Comparison of ENCODE assay signal across 8 cellular contexts in genomic region chr12:90959538-90960139, GRCh38. TPM values are rescaled to one million over a fixed set of nuclear protein-coding genes. Genes with fewer than 3 reads are reported as not detected.
DNase-seq lines count a peak whose midpoint lies in the region; ATAC-seq, FAIRE-seq and TF ChIP-seq lines count a peak whose summit lies in the region.

No MANE protein-coding gene starts in this region.

- ATAC-seq in GM19025 (IDR thresholded peaks at IDR 0.05; ENCODE audit: low read depth, unreplicated experiment) = peak; percentile 66
- peak; percentile 77 for ATAC-seq in HG03103 (IDR thresholded peaks at IDR 0.05; ENCODE audit: low read depth, unreplicated experiment)
- peak; percentile 71 for ATAC-seq in body of pancreas

- H3K36me3 Mint-ChIP-seq in type B pancreatic cell = no peaks in the 10 kb centered on the region
- H3K36me3 Mint-ChIP-seq in activated naive CD8-positive, alpha-beta T cell treated with anti-CD3 and anti-CD28 coated beads for 36 hours = no peaks in the 10 kb centered on the region

- H3K27me3 ChIP-seq in body of pancreas = no peaks in the 10 kb centered on the region

- peak in 6 of 7 experiments; percentile 50 to 62 (median 60) for TF ChIP-seq CTCF in body of pancreas (IDR thresholded peaks at IDR 0.05)
- TF ChIP-seq CTCF in kidney (IDR thresholded peaks at IDR 0.05; ENCODE audit: borderline replicate concordance, extremely low read depth, insufficient read depth) = peak; percentile 61
- peak; percentile 84 for TF ChIP-seq CTCF in type B pancreatic cell (conservative IDR thresholded peaks at IDR 0.05)

- DNase-seq in DMS153 (lab: John Stamatoyannopoulos, UW) = peak; percentile 24
- DNase-seq in NCI-H2227 treated with DMSO at 0.1 percent for 48 hours (lab: John Stamatoyannopoulos, UW) = peak; percentile 54
- DNase-seq in body of pancreas = peak in 3 of 4 donors; percentile 26 to 40 (median 30)
- no peak for DNase-seq in kidney
- DNase-seq in type B pancreatic cell (ENCODE audit: extremely low spot score, unreplicated experiment) = no peak
- DNase-seq in activated naive CD8-positive, alpha-beta T cell treated with anti-CD3 and anti-CD28 coated beads for 36 hours = no peak

- no peak overlapping the region for H3K9ac ChIP-seq in kidney (ENCODE audit: low read length in 2 of 2)

- H3K4me1 ChIP-seq in body of pancreas (no peaks in the 10 kb centered on the region), kidney (ENCODE audit: control insufficient read depth in 1 of 2, insufficient read depth in 1 of 2, low read depth in 1 of 2, low read length in 2 of 2) (no peaks in the 10 kb centered on the region)

- H3K9me3 Mint-ChIP-seq in type B pancreatic cell = no peaks in the 10 kb centered on the region
- H3K9me3 Mint-ChIP-seq in activated naive CD8-positive, alpha-beta T cell treated with anti-CD3 and anti-CD28 coated beads for 36 hours = no peaks in the 10 kb centered on the region

- H3K36me3 ChIP-seq in body of pancreas (replicated peaks in 1 of 2; ENCODE audit: insufficient read depth in 1 of 2, low read depth in 2 of 2) = no peaks in the 10 kb centered on the region
- H3K36me3 ChIP-seq in kidney (ENCODE audit: control insufficient read depth in 1 of 2, insufficient read depth in 2 of 2, low read length in 2 of 2) = no peaks in the 10 kb centered on the region

- H3K27ac ChIP-seq in body of pancreas (no peak overlapping the region), kidney (ENCODE audit: low read depth in 2 of 2, low read length in 2 of 2) (no peak overlapping the region)

- H3K4me3 ChIP-seq in body of pancreas (no peak overlapping the region), kidney (ENCODE audit: low read length in 2 of 2) (no peak overlapping the region)

- 2 to 8% methylated on average over 4 of the region's 4 CpGs for WGBS in body of pancreas, 2 donors

- FAIRE-seq in kidney (lab: Jason Lieb, UNC) = peak; percentile 88

- no peak overlapping the region for H3K4me3 Mint-ChIP-seq in type B pancreatic cell
- no peak overlapping the region for H3K4me3 Mint-ChIP-seq in activated naive CD8-positive, alpha-beta T cell treated with anti-CD3 and anti-CD28 coated beads for 36 hours

- H3K4me1 Mint-ChIP-seq in type B pancreatic cell (ENCODE audit: unreplicated experiment) = no peaks in the 10 kb centered on the region
- H3K4me1 Mint-ChIP-seq in activated naive CD8-positive, alpha-beta T cell treated with anti-CD3 and anti-CD28 coated beads for 36 hours = no peaks in the 10 kb centered on the region

- TF ChIP-seq POLR2A in body of pancreas (IDR thresholded peaks at IDR 0.05) = no peak

- intact Hi-C loops in body of pancreas (cut with DNase I) (no loop called here), kidney (cut with DNase I) (no loop called here)

- H3K27me3 Mint-ChIP-seq in type B pancreatic cell = no peaks in the 10 kb centered on the region
- H3K27me3 Mint-ChIP-seq in activated naive CD8-positive, alpha-beta T cell treated with anti-CD3 and anti-CD28 coated beads for 36 hours = peaks cover 3% of the 10 kb centered on the region

- H3K27ac Mint-ChIP-seq in type B pancreatic cell = no peak overlapping the region
- no peak overlapping the region for H3K27ac Mint-ChIP-seq in activated naive CD8-positive, alpha-beta T cell treated with anti-CD3 and anti-CD28 coated beads for 36 hours

- H3K9me3 ChIP-seq in body of pancreas (no peaks in the 10 kb centered on the region), kidney (ENCODE audit: control insufficient read depth in 1 of 2, low read length in 2 of 2) (no peaks in the 10 kb centered on the region)

RNA-seq across cellular contexts. Expression of gene CCER1, which starts 4.7 kb away (rescaled TPM):
- total RNA-seq in body of pancreas = not detected
- total RNA-seq in kidney = not detected
- not detected for polyA plus RNA-seq in kidney (ENCODE audit: insufficient read depth, low read depth, low replicate concordance)
- not detected in 2 replicates for total RNA-seq in type B pancreatic cell (ENCODE audit: low replicate concordance)
- total RNA-seq in activated naive CD8-positive, alpha-beta T cell treated with anti-CD3 and anti-CD28 coated beads for 36 hours = not detected

RNA-seq across cellular contexts. Expression of gene EPYC, which starts 45.1 kb away (rescaled TPM):
- not detected for total RNA-seq in body of pancreas
- total RNA-seq in kidney = not detected
- polyA plus RNA-seq in kidney (ENCODE audit: insufficient read depth, low read depth, low replicate concordance) = not detected
- total RNA-seq in type B pancreatic cell (ENCODE audit: low replicate concordance) = 0.53 TPM in 1 of 2 replicates, not detected in the other
- not detected for total RNA-seq in activated naive CD8-positive, alpha-beta T cell treated with anti-CD3 and anti-CD28 coated beads for 36 hours

Comparison
In these comparisons a context has a peak if more than half of its experiments do, and no peak if none do; other contexts are left out.
1. DNase-seq: peak in DMS153 (single experiment), NCI-H2227 treated with DMSO at 0.1 percent for 48 hours (single experiment) and body of pancreas (3 of 4); none in kidney (single experiment), type B pancreatic cell (single experiment) and activated naive CD8-positive, alpha-beta T cell treated with anti-CD3 and anti-CD28 coated beads for 36 hours (single experiment).
2. Peak in every context shown above with its lines, with median percentiles within 50 percentile points of each other: ATAC-seq and CTCF ChIP-seq.